ENCODE assay signal across 8 cellular contexts in the genomic region with DNA sequence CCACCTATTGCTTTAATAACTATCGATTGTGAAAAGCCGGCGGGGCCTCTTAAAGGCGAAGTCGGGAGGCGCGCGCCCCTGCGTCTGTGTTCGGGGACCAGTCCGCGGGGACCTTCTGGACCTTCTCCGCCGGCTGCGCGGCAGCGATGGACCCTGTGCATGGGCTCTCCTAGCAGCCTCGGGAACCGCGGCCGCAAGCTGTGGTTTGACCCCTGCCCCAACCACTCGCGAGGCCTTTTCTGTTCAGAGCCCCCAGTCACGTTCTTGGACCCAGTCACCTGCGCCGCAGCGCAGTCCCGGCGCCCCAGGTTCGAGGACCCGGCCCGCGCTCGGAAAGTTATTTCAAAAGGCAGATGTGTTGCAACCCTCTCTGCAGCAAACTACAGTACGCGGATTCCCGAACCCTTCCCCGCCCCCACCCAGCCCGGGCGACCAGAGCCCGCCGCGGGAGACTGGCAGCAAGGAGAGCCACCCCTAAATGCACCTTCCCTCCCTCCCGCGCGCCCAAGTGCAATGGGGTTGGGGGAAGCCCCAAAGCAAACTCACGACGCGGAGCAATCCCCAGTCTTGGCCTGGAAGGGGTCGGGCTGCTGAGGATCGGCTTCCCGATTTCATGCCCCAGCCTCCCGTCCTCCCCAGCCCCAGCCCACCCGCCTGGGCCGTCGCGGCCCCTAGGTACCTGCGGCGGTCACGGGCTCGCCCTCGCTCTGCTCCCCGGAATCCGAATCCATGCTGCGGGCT. TPM values are rescaled to one million over a fixed set of nuclear protein-coding genes. Genes with fewer than 3 reads are reported as not detected.
DNase-seq lines count a peak whose midpoint lies in the region; ATAC-seq and TF ChIP-seq lines count a peak whose summit lies in the region.

No MANE protein-coding gene starts in this region.

- H3K4me3 ChIP-seq in retinal pigment epithelial cell (ENCODE audit: low read length): peak overlapping the region; percentile 47

- peak; percentile 35 to 49 for ATAC-seq in activated T-cell treated with anti-CD3 and anti-CD28 coated beads, Interleukin-2, amount 50 U/mL, for 72 hours (replicated peaks in 1 of 2)
- ATAC-seq in left ventricle myocardium superior (peak; percentile 54), HG03565 (IDR thresholded peaks at IDR 0.05; ENCODE audit: unreplicated experiment) (no peak)

- H3K27ac Mint-ChIP-seq in activated T-cell treated with anti-CD3 and anti-CD28 coated beads, Interleukin-2, amount 50 U/mL, for 72 hours: no peak overlapping the region

- peak; percentile 44 for DNase-seq in NCI-H748 (lab: John Stamatoyannopoulos, UW; ENCODE audit: unreplicated experiment)
- DNase-seq in NCI-H748 treated with DMSO at 0.1 percent for 48 hours (lab: John Stamatoyannopoulos, UW): no peak
- DNase-seq in activated T-cell treated with anti-CD3 and anti-CD28 coated beads, Interleukin-2, amount 50 U/mL, for 72 hours: no peak
- DNase-seq in left ventricle myocardium superior: peak; percentile 51
- DNase-seq in retinal pigment epithelial cell (ENCODE audit: low read depth): no peak
- no peak for DNase-seq in foreskin melanocyte
- DNase-seq in kidney glomerular epithelial cell (lab: John Stamatoyannopoulos, UW): no peak

- no peak for TF ChIP-seq CTCF in retinal pigment epithelial cell (conservative IDR thresholded peaks at IDR 0.05; ENCODE audit: low read depth, low read length)

- peaks cover 5% of the 10 kb centered on the region for H3K4me1 Mint-ChIP-seq in activated T-cell treated with anti-CD3 and anti-CD28 coated beads, Interleukin-2, amount 50 U/mL, for 72 hours (ENCODE audit: low read depth)

- peaks cover 90% of the 10 kb centered on the region for H3K27me3 Mint-ChIP-seq in activated T-cell treated with anti-CD3 and anti-CD28 coated beads, Interleukin-2, amount 50 U/mL, for 72 hours (ENCODE audit: low read depth)

- H3K36me3 Mint-ChIP-seq in activated T-cell treated with anti-CD3 and anti-CD28 coated beads, Interleukin-2, amount 50 U/mL, for 72 hours (ENCODE audit: insufficient read depth in 2 of 2): no peaks in the 10 kb centered on the region

- H3K4me3 Mint-ChIP-seq in activated T-cell treated with anti-CD3 and anti-CD28 coated beads, Interleukin-2, amount 50 U/mL, for 72 hours: peak overlapping the region; percentile 70 to 81

- H3K9me3 Mint-ChIP-seq in activated T-cell treated with anti-CD3 and anti-CD28 coated beads, Interleukin-2, amount 50 U/mL, for 72 hours: no peaks in the 10 kb centered on the region

- intact Hi-C loops in left ventricle myocardium superior (cut with micrococcal nuclease): no loop called here

RNA-seq across cellular contexts. Expression of gene TNFAIP8L3, which starts 0.7 kb away (rescaled TPM):
- total RNA-seq in activated T-cell treated with anti-CD3 and anti-CD28 coated beads, Interleukin-2, amount 50 U/mL, for 72 hours: under 1 TPM; 0.14 to 0.30 TPM
- 4.9 TPM for total RNA-seq in left ventricle myocardium superior

Comparison
In these comparisons a context has a peak if more than half of its experiments do, and no peak if none do; other contexts are left out.
1. DNase-seq: peak in NCI-H748 (single experiment) and left ventricle myocardium superior (single experiment); none in NCI-H748 treated with DMSO at 0.1 percent for 48 hours (single experiment), activated T-cell treated with anti-CD3 and anti-CD28 coated beads, Interleukin-2, amount 50 U/mL, for 72 hours (0 of 2), retinal pigment epithelial cell (single experiment), foreskin melanocyte (single experiment) and kidney glomerular epithelial cell (single experiment).